In genomic region chr1:3775498-3776230, GRCh38 we compare ENCODE assay signal across 8 cellular contexts. TPM values are rescaled to one million over a fixed set of nuclear protein-coding genes. Genes with fewer than 3 reads are reported as not detected.
A peak's percentile ranks its signal among the peaks of the same experiment; 100 is the strongest.
DNase-seq lines count a peak whose midpoint lies in the region; ATAC-seq and TF ChIP-seq lines count a peak whose summit lies in the region.

No MANE protein-coding gene starts in this region.

- H2AFZ ChIP-seq in HCT116 (ENCODE audit: low read depth, low read length, poor library complexity, severe bottlenecking): no peak overlapping the region

- no peaks in the 10 kb centered on the region for H3K79me2 ChIP-seq in HCT116 (ENCODE audit: insufficient read depth, low read length)

- RAD21 ChIA-PET in HCT116 (lab: Charles Lee; ENCODE audit: low non-redundant PET in 1 of 2, low total read pairs in 2 of 2, uncharacterized antibody in 2 of 2, unreplicated experiment in 2 of 2): no interaction called here

- peak overlapping the region in 1 of 8 donors; percentile 62 for H3K4me3 Mint-ChIP-seq in CD4-positive, alpha-beta memory T cell

- H3K9me3 Mint-ChIP-seq in CD4-positive, alpha-beta memory T cell: no peaks in the 10 kb centered on the region

- H3K9me3 ChIP-seq in CD4-positive, alpha-beta memory T cell (ENCODE audit: control insufficient read depth in 1 of 2, low read length in 2 of 2): no peaks in the 10 kb centered on the region
- H3K9me3 ChIP-seq in HCT116 (ENCODE audit: control insufficient read depth in 1 of 2, insufficient read depth in 1 of 2, low read depth in 1 of 2, low read length in 2 of 2): no peaks in the 10 kb centered on the region

- TF ChIP-seq RAD21 in HCT116 (IDR thresholded peaks at IDR 0.05; ENCODE audit: low read depth): no peak

- peak; percentile 64 for ATAC-seq in HCT116
- no peak for ATAC-seq in HG02970 (IDR thresholded peaks at IDR 0.05; ENCODE audit: low FRiP score, unreplicated experiment)
- ATAC-seq in GM18873 (IDR thresholded peaks at IDR 0.05; ENCODE audit: low FRiP score, unreplicated experiment): no peak

- H3K36me3 ChIP-seq in CD4-positive, alpha-beta memory T cell (ENCODE audit: insufficient read depth, low read length): peaks cover 14% of the 10 kb centered on the region
- H3K36me3 ChIP-seq in HCT116 (ENCODE audit: control insufficient read depth in 1 of 2, insufficient read depth in 2 of 2, low read length in 2 of 2): peaks cover 6 to 8% of the 10 kb centered on the region in 2 experiments; a peak in 2 of 4 replicates

- H3K9ac ChIP-seq in HCT116 (ENCODE audit: low read length): peak overlapping the region; percentile 39; the same call in 1 of the 2 replicates

- peaks cover 28% of the 10 kb centered on the region for H3K4me1 ChIP-seq in CD4-positive, alpha-beta memory T cell (ENCODE audit: insufficient read depth, low read length)
- peaks cover 31 to 44% of the 10 kb centered on the region in 2 experiments for H3K4me1 ChIP-seq in HCT116 (ENCODE audit: control insufficient read depth in 1 of 2, insufficient read depth in 2 of 2, low read length in 2 of 2)

- H3K4me2 ChIP-seq in HCT116 (ENCODE audit: low read length): peak overlapping the region; percentile 51

- H3K27ac Mint-ChIP-seq in CD4-positive, alpha-beta memory T cell: peak overlapping the region in 4 of 7 donors; percentile 22 to 69 (median 38)

- BruUV-seq in HCT116 (replicated peaks; lab: Mats Ljungman, UMichigan): no TSS peak

- H3K27ac ChIP-seq in CD4-positive, alpha-beta memory T cell (ENCODE audit: low read depth, low read length): no peak overlapping the region
- peak overlapping the region; percentile 30; the same call in 1 of the 2 replicates for H3K27ac ChIP-seq in HCT116 (ENCODE audit: low read depth, low read length)

- no peaks in the 10 kb centered on the region for H3K27me3 Mint-ChIP-seq in CD4-positive, alpha-beta memory T cell

- no peaks in the 10 kb centered on the region for H4K20me1 ChIP-seq in HCT116 (ENCODE audit: insufficient read depth)

- peaks cover 12 to 16% of the 10 kb centered on the region in 2 donors for H3K36me3 Mint-ChIP-seq in CD4-positive, alpha-beta memory T cell

- CTCF ChIA-PET in CD4-positive, alpha-beta memory T cell (lab: Charles Lee; ENCODE audit: partially characterized antibody): interaction anchor here (0.7 to 1.5 kb wide), 6 partner anchors 10 to 29 kb away, joined by 3 to 4 read pairs (median 3); no protein-coding TSS in a partner anchor
- CTCF ChIA-PET in HCT116 (lab: Charles Lee): interaction anchor here (0.7 to 2.3 kb wide), 10 partner anchors 9 to 323 kb away, joined by 3 to 10 read pairs (median 3); partner anchors contain the start of gene LRRC47

- POLR2A ChIA-PET in CD4-positive, alpha-beta memory T cell (lab: Charles Lee; ENCODE audit: partially characterized antibody): interaction anchor here (1.1 to 1.9 kb wide), 2 partner anchors 29 to 125 kb away, joined by 3 to 7 read pairs; partner anchors contain the start of gene C1orf174
- POLR2A ChIA-PET in HCT116 (lab: Charles Lee): no interaction called here

- H3K4me3 ChIP-seq in CD4-positive, alpha-beta memory T cell (ENCODE audit: low read length in 2 of 2): no peak overlapping the region
- H3K4me3 ChIP-seq in HCT116 (replicated peaks in 1 of 2; ENCODE audit: low read depth in 1 of 2, low read length in 2 of 2): no peak overlapping the region

- no peaks in the 10 kb centered on the region for H3K27me3 ChIP-seq in CD4-positive, alpha-beta memory T cell (ENCODE audit: insufficient read depth, low read length)
- no peaks in the 10 kb centered on the region for H3K27me3 ChIP-seq in HCT116 (ENCODE audit: insufficient read depth, low read length)

- intact Hi-C loops in CD4-positive, alpha-beta memory T cell (cut with micrococcal nuclease): no loop called here
- intact Hi-C loops in HCT116 (cut with micrococcal nuclease): loop anchor here (1.0 kb wide), 1 partner anchor 26 kb away; no protein-coding TSS in a partner anchor

- no peaks in the 10 kb centered on the region for H3K9me2 ChIP-seq in HCT116 (ENCODE audit: insufficient read depth)

- TF ChIP-seq POLR2A in HCT116 (IDR thresholded peaks at IDR 0.05; ENCODE audit: borderline replicate concordance, extremely low read depth, insufficient read depth, insufficient read length): no peak

- H3K4me1 Mint-ChIP-seq in CD4-positive, alpha-beta memory T cell: peaks cover 4 to 28% (median 10%) of the 10 kb centered on the region in 4 donors

- peak; percentile 50 to 60 (median 55) for DNase-seq in CD4-positive, alpha-beta memory T cell
- DNase-seq in HCT116 (ENCODE audit: low read depth, low spot score) (peak; percentile 64), NOMO-1 treated with dmso at 0.1 percent for 144 hours (lab: John Stamatoyannopoulos, UW; ENCODE audit: unreplicated experiment) (peak; percentile 46), globus pallidus (ENCODE audit: low spot score) (peak; percentile 47), retina (peak; percentile 73)
- peak; percentile 57 to 64 for DNase-seq in activated T-cell treated with anti-CD3 and anti-CD28 coated beads, Interleukin-2, amount 50 U/mL, for 48 hours

- peak; percentile 73 to 76 (median 74) for TF ChIP-seq CTCF in HCT116 (IDR thresholded peaks at IDR 0.05 in 2 of 3, conservative IDR thresholded peaks at IDR 0.05 in 1 of 3; ENCODE audit: borderline replicate concordance in 1 of 3, insufficient read depth in 1 of 3, low read depth in 2 of 3, low read length in 2 of 3)

TF ChIP-seq in HCT116, 20 proteins besides CTCF, POLR2A, EP300 and RAD21:
- no peak for TF ChIP-seq CEBPB (IDR thresholded peaks at IDR 0.05; ENCODE audit: low read depth)
- peak; percentile 38 for TF ChIP-seq YY1 (IDR thresholded peaks at IDR 0.05; ENCODE audit: extremely low read depth, insufficient replicate concordance, low read depth, low read length)
- TF ChIP-seq, protein P1, sequence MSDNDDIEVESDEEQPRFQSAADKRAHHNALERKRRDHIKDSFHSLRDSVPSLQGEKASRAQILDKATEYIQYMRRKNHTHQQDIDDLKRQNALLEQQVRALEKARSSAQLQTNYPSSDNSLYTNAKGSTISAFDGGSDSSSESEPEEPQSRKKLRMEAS (IDR thresholded peaks at IDR 0.05): peak; percentile 99
- no peak for TF ChIP-seq EZH2 (IDR thresholded peaks at IDR 0.05)
- TF ChIP-seq POLR2AphosphoS5 (IDR thresholded peaks at IDR 0.05; ENCODE audit: low read depth, low read length): peak; percentile 65
- no peak for TF ChIP-seq EZH2phosphoT487 (IDR thresholded peaks at IDR 0.05; ENCODE audit: borderline replicate concordance)
- peak; percentile 73; the same call in 1 of the 2 replicates for TF ChIP-seq ZFX (IDR thresholded peaks at IDR 0.05)
- TF ChIP-seq, protein P2, sequence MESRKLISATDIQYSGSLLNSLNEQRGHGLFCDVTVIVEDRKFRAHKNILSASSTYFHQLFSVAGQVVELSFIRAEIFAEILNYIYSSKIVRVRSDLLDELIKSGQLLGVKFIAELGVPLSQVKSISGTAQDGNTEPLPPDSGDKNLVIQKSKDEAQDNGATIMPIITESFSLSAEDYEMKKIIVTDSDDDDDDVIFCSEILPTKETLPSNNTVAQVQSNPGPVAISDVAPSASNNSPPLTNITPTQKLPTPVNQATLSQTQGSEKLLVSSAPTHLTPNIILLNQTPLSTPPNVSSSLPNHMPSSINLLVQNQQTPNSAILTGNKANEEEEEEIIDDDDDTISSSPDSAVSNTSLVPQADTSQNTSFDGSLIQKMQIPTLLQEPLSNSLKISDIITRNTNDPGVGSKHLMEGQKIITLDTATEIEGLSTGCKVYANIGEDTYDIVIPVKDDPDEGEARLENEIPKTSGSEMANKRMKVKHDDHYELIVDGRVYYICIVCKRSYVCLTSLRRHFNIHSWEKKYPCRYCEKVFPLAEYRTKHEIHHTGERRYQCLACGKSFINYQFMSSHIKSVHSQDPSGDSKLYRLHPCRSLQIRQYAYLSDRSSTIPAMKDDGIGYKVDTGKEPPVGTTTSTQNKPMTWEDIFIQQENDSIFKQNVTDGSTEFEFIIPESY (IDR thresholded peaks at IDR 0.05; ENCODE audit: extremely low read depth, insufficient replicate concordance, low read length): peak; percentile 38
- TF ChIP-seq TCF7L2 (IDR thresholded peaks at IDR 0.05; ENCODE audit: borderline replicate concordance, extremely low read depth, insufficient read depth, insufficient read length): peak; percentile 91

RNA-seq across cellular contexts. Expression of gene SMIM1, which starts 3.1 kb away (rescaled TPM):
- total RNA-seq in CD4-positive, alpha-beta memory T cell: 1 to 10 TPM; 3.1 to 4.7 TPM
- polyA plus RNA-seq in CD4-positive, alpha-beta memory T cell: 1 to 10 TPM in 1 of 2 donors, under 1 TPM in 1; 0.52 to 1.5 TPM
- total RNA-seq in HCT116 (2021; ENCODE audit: unreplicated experiment): 5.5 TPM
- polyA plus RNA-seq in HCT116 (2012): 8.4 TPM in 2 replicates

RNA-seq across cellular contexts. Expression of gene LRRC47, which starts 20.6 kb away (rescaled TPM):
- 10 to 100 TPM; 54.5 to 58.0 TPM for total RNA-seq in CD4-positive, alpha-beta memory T cell
- 10 to 100 TPM; 19.0 to 39.8 TPM for polyA plus RNA-seq in CD4-positive, alpha-beta memory T cell
- 48.0 TPM for total RNA-seq in HCT116 (2021; ENCODE audit: unreplicated experiment)
- polyA plus RNA-seq in HCT116 (2012): 19.7 and 20.9 TPM in 2 replicates

RNA-seq across cellular contexts. Expression of gene CCDC27, which starts 23.4 kb away (rescaled TPM):
- total RNA-seq in CD4-positive, alpha-beta memory T cell: not detected
- polyA plus RNA-seq in CD4-positive, alpha-beta memory T cell: not detected
- total RNA-seq in HCT116 (2021; ENCODE audit: unreplicated experiment): not detected
- not detected in 2 replicates for polyA plus RNA-seq in HCT116 (2012)
